1 cellular context compared by ENCODE assay signal in the genomic region with DNA sequence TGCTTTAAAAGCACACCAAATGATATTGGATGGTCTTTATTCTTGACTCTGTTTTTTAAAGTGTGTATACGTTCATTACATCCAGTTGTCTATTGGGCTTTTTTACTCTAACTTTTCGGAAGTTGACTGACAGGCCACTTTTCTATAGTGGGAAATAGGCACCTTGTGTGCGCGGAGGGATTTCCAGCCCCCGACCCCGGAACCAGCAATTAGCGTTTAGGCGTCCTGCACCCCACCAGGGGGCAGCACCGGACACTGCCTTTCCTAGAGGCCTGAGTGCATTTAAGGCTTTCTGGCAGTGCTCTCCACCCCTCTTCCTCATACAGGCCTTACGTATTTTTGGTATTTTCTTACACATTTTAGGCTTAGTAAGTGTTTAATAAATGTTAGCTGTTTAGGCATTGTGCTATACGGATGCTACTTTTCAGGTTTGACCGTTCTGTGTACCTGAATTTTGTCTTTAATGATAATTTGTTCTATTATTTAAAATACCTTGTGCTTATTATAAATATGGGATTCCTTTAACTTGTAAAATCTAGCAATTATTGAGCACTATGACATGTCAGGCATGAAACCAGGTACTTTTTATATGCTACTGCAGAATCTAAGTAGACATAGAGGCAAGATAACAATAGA.
TF ChIP-seq lines count a peak whose summit lies in the region.

No MANE protein-coding gene starts in this region.

TF ChIP-seq in Ishikawa, 13 proteins besides CTCF, POLR2A, EP300 and RAD21 (continued from another document):
- TF ChIP-seq TEAD4 (IDR thresholded peaks at IDR 0.05) (no peak), CREB1 (IDR thresholded peaks at IDR 0.05; ENCODE audit: low read depth) (no peak), ZBTB7A (IDR thresholded peaks at IDR 0.05; ENCODE audit: low read depth) (no peak), TCF12 (IDR thresholded peaks at IDR 0.05; ENCODE audit: low read depth) (no peak), USF1 (IDR thresholded peaks at IDR 0.05) (no peak), FOXM1 (IDR thresholded peaks at IDR 0.05; ENCODE audit: borderline replicate concordance, low read depth) (no peak)
